26 cellular contexts compared by ENCODE assay signal in the genomic region with DNA sequence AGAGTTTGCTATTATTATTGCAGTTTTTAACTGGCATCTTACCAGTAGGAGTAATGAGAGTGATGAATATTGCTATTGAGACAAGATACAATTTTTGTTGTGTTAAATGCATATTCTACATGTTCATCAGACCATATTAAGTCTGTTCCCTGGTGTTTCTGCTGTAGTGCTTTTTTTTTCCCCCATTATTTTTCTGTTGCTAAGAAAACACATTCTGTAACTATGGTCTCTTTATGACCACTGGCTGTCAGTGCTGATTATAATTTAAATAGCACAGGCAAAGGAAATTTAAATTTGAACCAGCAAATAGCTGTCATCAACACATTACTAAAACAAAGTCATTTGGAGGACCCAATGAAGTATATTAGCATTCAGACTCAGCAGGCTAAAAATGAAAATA.
A peak's percentile ranks its signal among the peaks of the same experiment; 100 is the strongest.
DNase-seq lines count a peak whose midpoint lies in the region; ATAC-seq and FAIRE-seq lines count a peak whose summit lies in the region.
"Had no signal": no experiment of that assay in that cellular context is flagged by ENCODE, and none has a peak within 500 bp of the region (broad histone marks: within the 10 kb centered on the region; RNA-seq: fewer than 3 reads in every experiment).

No MANE protein-coding gene starts in this region.

- intact Hi-C loops in sciatic nerve (cut with DNase I) = no loop called here

- peaks cover 17% of the 10 kb centered on the region for H3K4me1 ChIP-seq in HUES64 (ENCODE audit: insufficient read depth, low read length)
- H3K4me1 ChIP-seq: A549; BLaER1 treated with 17β-estradiol and CSF1 and Interleukin-3, amounts not matched to agents 10 nM and 100 nM; Peyer's patch had no signal

- H3K27me3 ChIP-seq in HUES64 (ENCODE audit: insufficient read depth, low read length) (no peaks in the 10 kb centered on the region), H7 (ENCODE audit: control insufficient read depth, insufficient read depth, low read length) (no peaks in the 10 kb centered on the region)
- H3K27me3 ChIP-seq: BLaER1 treated with 17β-estradiol and CSF1 and Interleukin-3, amounts not matched to agents 10 nM and 100 nM; Peyer's patch had no signal

- H3K36me3 ChIP-seq in HUES64 (ENCODE audit: insufficient read depth, low read length) (no peaks in the 10 kb centered on the region), H7 (replicated peaks; ENCODE audit: control insufficient read depth, insufficient read depth, low read length) (no peaks in the 10 kb centered on the region)
- H3K36me3 ChIP-seq: BLaER1 treated with 17β-estradiol and CSF1 and Interleukin-3, amounts not matched to agents 10 nM and 100 nM; Peyer's patch had no signal

- peak; percentile 43 for FAIRE-seq in endometrium (lab: Jason Lieb, UNC)
- FAIRE-seq: A549, D721Med, G401.6 had no signal

- H3K27ac ChIP-seq in HUES64 (ENCODE audit: low read depth, low read length) = peak overlapping the region; percentile 18; the same call in 1 of the 2 replicates
- H3K27ac ChIP-seq: A549; BLaER1 treated with 17β-estradiol and CSF1 and Interleukin-3, amounts not matched to agents 10 nM and 100 nM; GM23248; Peyer's patch; SK-N-MC had no signal

- no peak overlapping the region for H3K4me3 ChIP-seq in HUES64 (ENCODE audit: low read length)
- no peak overlapping the region for H3K4me3 ChIP-seq in H7 (ENCODE audit: insufficient read depth, low read depth, low read length)
- H3K4me3 ChIP-seq: A549; BLaER1 treated with 17β-estradiol and CSF1 and Interleukin-3, amounts not matched to agents 10 nM and 100 nM; GM23248; Peyer's patch; SK-N-MC had no signal

- ATAC-seq in HG03439 (IDR thresholded peaks at IDR 0.05; ENCODE audit: unreplicated experiment) = no peak
- ATAC-seq in sciatic nerve = no peak
- ATAC-seq: A549 had no signal

- H3K9me3 ChIP-seq in HUES64 (ENCODE audit: insufficient read depth, low read depth, low read length) = peaks cover 11% of the 10 kb centered on the region; the same call in 1 of the 2 replicates
- H3K9me3 ChIP-seq: A549, Peyer's patch had no signal

- no peak overlapping the region for H3K9ac ChIP-seq in HUES64 (ENCODE audit: low read depth, low read length)
- H3K9ac ChIP-seq: BLaER1 treated with 17β-estradiol and CSF1 and Interleukin-3, amounts not matched to agents 10 nM and 100 nM; GM23248 had no signal

- DNase-seq in astrocyte of the hippocampus (ENCODE audit: low read depth, low spot score) = peak; percentile 21
- peak; percentile 25 for DNase-seq in renal cortical epithelial cell (ENCODE audit: low read depth)
- DNase-seq in H7 = no peak
- DNase-seq in sciatic nerve (ENCODE audit: low spot score) = no peak
- DNase-seq: AML-193; CD4-positive, alpha-beta T cell; GM23248; HCEC 1CT; IMR-90; KG1; NCI-H1092; NCI-H1417 treated with DMSO at 0.1 percent for 48 hours; NCI-H1694 treated with DMSO at 0.1 percent for 48 hours; NCI-H2227 treated with DMSO at 0.1 percent for 48 hours; NCI-H526 treated with DMSO at 0.1 percent for 48 hours; OCI-M1; Peyer's patch; SHP77 treated with DMSO at 0.1 percent for 48 hours had no signal

Comparison
In these comparisons a context has a peak if more than half of its experiments do, and no peak if none do; other contexts are left out.
1. DNase-seq: peak in astrocyte of the hippocampus (single experiment) and renal cortical epithelial cell (single experiment); none in H7 (single experiment) and sciatic nerve (single experiment).